ENCODE assay signal across 13 cellular contexts in genomic region chr17:27762527-27763305, GRCh38. TPM values are rescaled to one million over a fixed set of nuclear protein-coding genes. Genes with fewer than 3 reads are reported as not detected.
DNase-seq lines count a peak whose midpoint lies in the region; ATAC-seq, FAIRE-seq and TF ChIP-seq lines count a peak whose summit lies in the region.
"Had no signal": no experiment of that assay in that cellular context is flagged by ENCODE, and none has a peak within 500 bp of the region (broad histone marks: within the 10 kb centered on the region; RNA-seq: fewer than 3 reads in every experiment).

No MANE protein-coding gene starts in this region.

- H3K9me2 ChIP-seq in OCI-LY7 (ENCODE audit: insufficient read depth, low read length), result no peaks in the 10 kb centered on the region

- no peaks in the 10 kb centered on the region for H3K4me1 Mint-ChIP-seq in activated T-helper 1 cell treated with anti-CD3 and anti-CD28 coated beads, Interleukin-12 subunit alpha, Interleukin-12 subunit beta, Interleukin-2, Interleukin-4 antibody, amounts not matched to agents 30 ng/mL and 10 ng/mL and 1 ng/mL, durations not matched to agents 14 hours and 24 hours and 36 hours (ENCODE audit: low read depth)
- H3K4me1 Mint-ChIP-seq: CD4-positive, CD25-positive, alpha-beta regulatory T cell had no signal

- BruUV-seq in OCI-LY7 (replicated peaks; lab: Mats Ljungman, UMichigan), result no TSS peak

- H3K18ac ChIP-seq in H1 (ENCODE audit: extremely low read depth, low read length), result no peak overlapping the region

- H4K91ac ChIP-seq in H1 (replicated peaks; ENCODE audit: insufficient read length, low read length), result no peak overlapping the region

- H3K36me3 ChIP-seq in heart left ventricle (no peaks in the 10 kb centered on the region), OCI-LY7 (ENCODE audit: insufficient read depth, low read length) (no peaks in the 10 kb centered on the region), H1 (ENCODE audit: control insufficient read depth in 2 of 4, insufficient read depth in 4 of 4, low read length in 3 of 4) (no peaks in the 10 kb centered on the region), testis (ENCODE audit: low read depth, missing control alignments) (no peaks in the 10 kb centered on the region)

- no peak overlapping the region for H3K14ac ChIP-seq in H1 (ENCODE audit: insufficient read length)

- H4K8ac ChIP-seq in H1 (ENCODE audit: extremely low read depth, insufficient read depth, low read length), result no peak overlapping the region

- H3K27ac ChIP-seq in heart left ventricle, result no peak overlapping the region
- no peak overlapping the region for H3K27ac ChIP-seq in OCI-LY7 (ENCODE audit: low read depth, low read length, poor library complexity, severe bottlenecking)
- no peak overlapping the region for H3K27ac ChIP-seq in H1 (ENCODE audit: low read depth, low read length)
- H3K27ac ChIP-seq in testis, result no peak overlapping the region

- WGBS in heart left ventricle, 4 donors, result 76 to 90% (median 80%) methylated on average over 8 to 12 of the region's 12 CpGs
- 81% methylated on average over 12 of the region's 12 CpGs; no CpG with 5 or more reads in 1 of the 2 experiments for WGBS in H1 (ENCODE audit: extremely low coverage in 1 of 2, insufficient coverage in 1 of 2, insufficient read length in 1 of 2, insufficient replicate concordance in 2 of 2, low coverage in 1 of 2, low lambda C conversion rate in 2 of 2, missing lambda C conversion rate in 1 of 2), 2 experiments
- 83 to 86% methylated on average over 12 of the region's 12 CpGs for WGBS in testis, 2 donors

- H3K4ac ChIP-seq in H1 (replicated peaks; ENCODE audit: insufficient read length, low read depth, low read length), result no peak overlapping the region

- no peaks in the 10 kb centered on the region for H3K4me1 ChIP-seq in heart left ventricle
- H3K4me1 ChIP-seq in OCI-LY7 (ENCODE audit: insufficient read depth, low read length, poor library complexity, severe bottlenecking), result no peaks in the 10 kb centered on the region
- H3K4me1 ChIP-seq in H1 (replicated peaks in 1 of 4; ENCODE audit: control insufficient read depth in 3 of 4, insufficient read depth in 4 of 4, low read length in 3 of 4), result no peaks in the 10 kb centered on the region
- no peaks in the 10 kb centered on the region for H3K4me1 ChIP-seq in testis

- no peaks in the 10 kb centered on the region for H3K9me3 Mint-ChIP-seq in activated T-helper 1 cell treated with anti-CD3 and anti-CD28 coated beads, Interleukin-12 subunit alpha, Interleukin-12 subunit beta, Interleukin-2, Interleukin-4 antibody, amounts not matched to agents 30 ng/mL and 10 ng/mL and 1 ng/mL, durations not matched to agents 14 hours and 24 hours and 36 hours
- H3K9me3 Mint-ChIP-seq: CD4-positive, CD25-positive, alpha-beta regulatory T cell had no signal

- no peaks in the 10 kb centered on the region for H3K79me1 ChIP-seq in H1 (ENCODE audit: low read depth, low read length)

- H4K20me1 ChIP-seq in OCI-LY7 (ENCODE audit: insufficient read depth, low read length) (no peaks in the 10 kb centered on the region), H1 (replicated peaks in 1 of 2; ENCODE audit: control insufficient read depth in 1 of 2, insufficient read depth in 2 of 2, low read length in 2 of 2) (no peaks in the 10 kb centered on the region)

- no peak for TF ChIP-seq RAD21 in H1 (IDR thresholded peaks at IDR 0.05 in 1 of 2, conservative IDR thresholded peaks at IDR 0.05 in 1 of 2; ENCODE audit: low read depth in 2 of 2, low read length in 2 of 2)

- H2BK12ac ChIP-seq in H1 (ENCODE audit: low read depth, low read length), result no peak overlapping the region

- H3K4me2 ChIP-seq in OCI-LY7 (ENCODE audit: low read length) (no peak overlapping the region), H1 (ENCODE audit: insufficient read depth in 1 of 2, low read depth in 2 of 2, low read length in 2 of 2) (no peak overlapping the region)

- H3K27me3 Mint-ChIP-seq in activated T-helper 1 cell treated with anti-CD3 and anti-CD28 coated beads, Interleukin-12 subunit alpha, Interleukin-12 subunit beta, Interleukin-2, Interleukin-4 antibody, amounts not matched to agents 30 ng/mL and 10 ng/mL and 1 ng/mL, durations not matched to agents 14 hours and 24 hours and 36 hours (ENCODE audit: insufficient read depth), result no peaks in the 10 kb centered on the region

- no peaks in the 10 kb centered on the region for H3K27me3 ChIP-seq in heart left ventricle
- H3K27me3 ChIP-seq in H1 (replicated peaks in 1 of 4; ENCODE audit: control insufficient read depth in 3 of 4, extremely low read depth in 1 of 4, insufficient read depth in 3 of 4, low read length in 3 of 4), result no peaks in the 10 kb centered on the region
- H3K27me3 ChIP-seq in testis, result no peaks in the 10 kb centered on the region

- H3K4me3 Mint-ChIP-seq in activated T-helper 1 cell treated with anti-CD3 and anti-CD28 coated beads, Interleukin-12 subunit alpha, Interleukin-12 subunit beta, Interleukin-2, Interleukin-4 antibody, amounts not matched to agents 30 ng/mL and 10 ng/mL and 1 ng/mL, durations not matched to agents 14 hours and 24 hours and 36 hours, result no peak overlapping the region
- H3K4me3 Mint-ChIP-seq: CD4-positive, CD25-positive, alpha-beta regulatory T cell had no signal

- no peak overlapping the region for H2BK20ac ChIP-seq in H1 (ENCODE audit: low read length)

- H2BK15ac ChIP-seq in H1 (ENCODE audit: low read length), result no peak overlapping the region

- no peaks in the 10 kb centered on the region for H3K9me3 ChIP-seq in heart left ventricle
- no peaks in the 10 kb centered on the region for H3K9me3 ChIP-seq in OCI-LY7 (ENCODE audit: low read length)
- no peaks in the 10 kb centered on the region for H3K9me3 ChIP-seq in H1 (ENCODE audit: insufficient read depth in 2 of 2, low read depth in 1 of 2, low read length in 1 of 2)
- H3K9me3 ChIP-seq in testis, result no peaks in the 10 kb centered on the region

- no peak for TF ChIP-seq EP300 in H1 (IDR thresholded peaks at IDR 0.05; ENCODE audit: borderline replicate concordance in 1 of 2, low read depth in 2 of 2, low read length in 2 of 2)

- H4K5ac ChIP-seq in H1 (ENCODE audit: insufficient read length, low read depth, low read length), result no peak overlapping the region

- CTCF ChIA-PET in OCI-LY7 (lab: Charles Lee; ENCODE audit: unreplicated experiment), result no interaction called here
- CTCF ChIA-PET in H1 (lab: Charles Lee; ENCODE audit: partially characterized antibody), result interaction anchor here (1.1 to 12.0 kb wide), 5 partner anchors 9 to 119 kb away, joined by 3 to 338 read pairs (median 61); partner anchors contain the start of gene NOS2

- no peaks in the 10 kb centered on the region for H3K23me2 ChIP-seq in H1 (ENCODE audit: low read depth, low read length)

- H3K36me3 Mint-ChIP-seq in activated T-helper 1 cell treated with anti-CD3 and anti-CD28 coated beads, Interleukin-12 subunit alpha, Interleukin-12 subunit beta, Interleukin-2, Interleukin-4 antibody, amounts not matched to agents 30 ng/mL and 10 ng/mL and 1 ng/mL, durations not matched to agents 14 hours and 24 hours and 36 hours (ENCODE audit: low read depth), result no peaks in the 10 kb centered on the region
- H3K36me3 Mint-ChIP-seq: CD4-positive, CD25-positive, alpha-beta regulatory T cell had no signal

- no peak overlapping the region for H3K4me3 ChIP-seq in heart left ventricle
- H3K4me3 ChIP-seq in OCI-LY7 (ENCODE audit: low read depth, low read length, poor library complexity, severe bottlenecking), result no peak overlapping the region
- H3K4me3 ChIP-seq in H1 (ENCODE audit: extremely low read depth in 1 of 4, insufficient read depth in 2 of 4, low read depth in 3 of 4, low read length in 4 of 4), result no peak overlapping the region
- H3K4me3 ChIP-seq in testis, result no peak overlapping the region

- peak; percentile 24 for DNase-seq in Right ventricle myocardium superior
- no peak for DNase-seq in heart left ventricle
- DNase-seq in OCI-LY7 (ENCODE audit: low spot score), result peak; percentile 16
- peak in 1 of 2 experiments; percentile 72 for DNase-seq in H1 (ENCODE audit: low read depth in 1 of 2, low spot score in 2 of 2)
- DNase-seq in testis, result peak; percentile 26
- DNase-seq in HCEC 1CT, result no peak
- no peak for DNase-seq in posterior vena cava (ENCODE audit: low spot score)
- no peak for DNase-seq in activated T-helper 1 cell treated with anti-CD3 and anti-CD28 coated beads, Interleukin-12 subunit alpha, Interleukin-12 subunit beta, Interleukin-2, Interleukin-4 antibody, amounts not matched to agents 30 ng/mL and 10 ng/mL and 1 ng/mL, durations not matched to agents 14 hours and 24 hours and 36 hours (ENCODE audit: low spot score)
- DNase-seq: activated gamma-delta T cell treated with Interleukin-2 at 50 U/mL for 16 hours, NCI-H226 had no signal

- H3K27ac Mint-ChIP-seq in activated T-helper 1 cell treated with anti-CD3 and anti-CD28 coated beads, Interleukin-12 subunit alpha, Interleukin-12 subunit beta, Interleukin-2, Interleukin-4 antibody, amounts not matched to agents 30 ng/mL and 10 ng/mL and 1 ng/mL, durations not matched to agents 14 hours and 24 hours and 36 hours, result no peak overlapping the region
- H3K27ac Mint-ChIP-seq: CD4-positive, CD25-positive, alpha-beta regulatory T cell had no signal

- no peak overlapping the region for H3K56ac ChIP-seq in H1 (replicated peaks; ENCODE audit: insufficient read length, low read depth, low read length)

- no peak for TF ChIP-seq CTCF in heart left ventricle (IDR thresholded peaks at IDR 0.05)
- no peak for TF ChIP-seq CTCF in OCI-LY7 (conservative IDR thresholded peaks at IDR 0.05; ENCODE audit: low read length)
- no peak for TF ChIP-seq CTCF in H1 (IDR thresholded peaks at IDR 0.05; ENCODE audit: control extremely low read depth in 1 of 3, insufficient read depth in 1 of 3, low read depth in 1 of 3, low read length in 3 of 3)
- no peak for TF ChIP-seq CTCF in testis (IDR thresholded peaks at IDR 0.05)

- H2AK5ac ChIP-seq in H1 (ENCODE audit: low read depth, low read length), result no peak overlapping the region

- H3K79me2 ChIP-seq in OCI-LY7 (ENCODE audit: insufficient read depth, low read depth, low read length) (no peaks in the 10 kb centered on the region), H1 (ENCODE audit: control insufficient read depth in 1 of 2, insufficient read depth in 2 of 2, low read length in 2 of 2) (no peaks in the 10 kb centered on the region)

- H2BK120ac ChIP-seq in H1 (replicated peaks; ENCODE audit: low read depth, low read length), result no peak overlapping the region

- H2AFZ ChIP-seq in OCI-LY7 (ENCODE audit: low read length), result no peak overlapping the region
- no peak overlapping the region for H2AFZ ChIP-seq in H1 (ENCODE audit: low read length)

- no peak for ATAC-seq in Right ventricle myocardium superior (ENCODE audit: poor library complexity)
- no peak for ATAC-seq in heart left ventricle
- ATAC-seq: left lobe of liver had no signal

- H2BK5ac ChIP-seq in H1 (ENCODE audit: low read depth, low read length), result no peak overlapping the region

- H3K9ac ChIP-seq in H1 (replicated peaks in 1 of 4; ENCODE audit: extremely low read depth in 1 of 4, low read depth in 3 of 4, low read length in 3 of 4), result no peak overlapping the region

- no peak for FAIRE-seq in H1 (lab: Jason Lieb, UNC)
- FAIRE-seq: endometrium had no signal

- no peak overlapping the region for H3K23ac ChIP-seq in H1 (ENCODE audit: insufficient read length)

- intact Hi-C loops in Right ventricle myocardium superior (cut with DNase I), result loop anchor here (5.0 kb wide), 1 partner anchor 120 kb away; no protein-coding TSS in a partner anchor
- intact Hi-C loops in heart left ventricle (cut with DNase I), result loop anchor here in 1 of 10 donors (5.0 kb wide), 1 partner anchor 155 kb away; no protein-coding TSS in a partner anchor
- intact Hi-C loops in OCI-LY7 (cut with micrococcal nuclease; ENCODE audit: unreplicated experiment), result no loop called here
- intact Hi-C loops in testis (cut with DNase I; ENCODE audit: low total_unique reads), result no loop called here
- intact Hi-C loops in posterior vena cava (cut with DNase I), result no loop called here
- intact Hi-C loops in activated T-helper 1 cell treated with anti-CD3 and anti-CD28 coated beads, Interleukin-12 subunit alpha, Interleukin-12 subunit beta, Interleukin-2, Interleukin-4 antibody, amounts not matched to agents 30 ng/mL and 10 ng/mL and 1 ng/mL, durations not matched to agents 14 hours and 24 hours and 36 hours (cut with micrococcal nuclease), result no loop called here

- POLR2A ChIA-PET in OCI-LY7 (lab: Charles Lee), result no interaction called here
- POLR2A ChIA-PET in H1 (lab: Charles Lee; ENCODE audit: partially characterized antibody), result no interaction called here

- TF ChIP-seq POLR2A in heart left ventricle (IDR thresholded peaks at IDR 0.05) (no peak), H1 (IDR thresholded peaks at IDR 0.05; ENCODE audit: control extremely low read depth in 1 of 2, low read depth in 2 of 2, low read length in 2 of 2) (no peak), testis (IDR thresholded peaks at IDR 0.05) (no peak)

RNA-seq across cellular contexts. Expression of gene NOS2, which starts 37.6 kb away (rescaled TPM):
- total RNA-seq in Right ventricle myocardium superior (0.19 TPM), heart left ventricle (1 to 10 TPM in 1 of 9 donors, under 1 TPM in 8; 0.07 to 2.2 (median 0.20) TPM), OCI-LY7 (2022) (not detected in 2 replicates), testis (1 to 10 TPM in 1 of 2 donors, under 1 TPM in 1; 0.87 to 1.4 TPM), posterior vena cava (under 1 TPM; 0.33 to 0.51 TPM)
- polyA plus RNA-seq in heart left ventricle (under 1 TPM in 1 of 2 donors, not detected in 1; 0.10 TPM), H1 (2011; rRNA removed) (1.0 and 1.6 TPM in 2 replicates), testis (ENCODE audit: insufficient read depth, low read depth, low replicate concordance) (0.53 TPM)
- not detected in 2 replicates for total RNA-seq in OCI-LY7 (2014; rRNA removed; shearing (Covaris generic))
- 1.8 and 1.9 TPM in 2 replicates for total RNA-seq in H1 (2021; fragmentation: NEBNext Ultra II Directional; extraction: Animal tissue kit (Norgen Biotek cat#: 25700))
- polyA plus RNA-seq in H1 (2011; cell fraction: cytosol; rRNA removed), result 0.83 TPM
- polyA plus RNA-seq in H1 (2011; cell fraction: nucleus; rRNA removed), result 1.8 TPM
- 0.77 to 1.4 TPM (median 1.2 TPM) in 4 replicates for polyA plus RNA-seq in H1 (2012, experiment 1 of 2)
- polyA plus RNA-seq in H1 (2012, experiment 2 of 2), result 0.79 TPM
- polyA plus RNA-seq in H1 (2013, experiment 1 of 2), result 0.89 TPM
- polyA plus RNA-seq in H1 (2013, experiment 2 of 2), result 0.81 TPM
- polyA minus RNA-seq in H1 (2011; rRNA and poly(A)+ RNA removed), result 1.1 TPM in 2 replicates
- polyA minus RNA-seq in H1 (2011; cell fraction: cytosol; rRNA and poly(A)+ RNA removed), result 0.37 TPM
- 1.00 TPM for polyA minus RNA-seq in H1 (2011; cell fraction: nucleus; rRNA and poly(A)+ RNA removed)
- not detected in 2 replicates for total RNA-seq in activated T-helper 1 cell treated with anti-CD3 and anti-CD28 coated beads, Interleukin-12 subunit alpha, Interleukin-12 subunit beta, Interleukin-2, Interleukin-4 antibody, amounts not matched to agents 30 ng/mL and 10 ng/mL and 1 ng/mL, durations not matched to agents 14 hours and 24 hours and 36 hours
- total RNA-seq: left lobe of liver had no signal
- polyA plus RNA-seq: CD4-positive, CD25-positive, alpha-beta regulatory T cell had no signal

Comparison
In these comparisons a context has a peak if more than half of its experiments do, and no peak if none do; other contexts are left out.
1. DNase-seq: peak in Right ventricle myocardium superior (single experiment), OCI-LY7 (single experiment) and testis (single experiment); none in heart left ventricle (0 of 5), HCEC 1CT (single experiment), posterior vena cava (single experiment) and activated T-helper 1 cell treated with anti-CD3 and anti-CD28 coated beads, Interleukin-12 subunit alpha, Interleukin-12 subunit beta, Interleukin-2, Interleukin-4 antibody, amounts not matched to agents 30 ng/mL and 10 ng/mL and 1 ng/mL, durations not matched to agents 14 hours and 24 hours and 36 hours (single experiment).